Comparison of ENCODE assay signal across 8 cellular contexts in the genomic region with DNA sequence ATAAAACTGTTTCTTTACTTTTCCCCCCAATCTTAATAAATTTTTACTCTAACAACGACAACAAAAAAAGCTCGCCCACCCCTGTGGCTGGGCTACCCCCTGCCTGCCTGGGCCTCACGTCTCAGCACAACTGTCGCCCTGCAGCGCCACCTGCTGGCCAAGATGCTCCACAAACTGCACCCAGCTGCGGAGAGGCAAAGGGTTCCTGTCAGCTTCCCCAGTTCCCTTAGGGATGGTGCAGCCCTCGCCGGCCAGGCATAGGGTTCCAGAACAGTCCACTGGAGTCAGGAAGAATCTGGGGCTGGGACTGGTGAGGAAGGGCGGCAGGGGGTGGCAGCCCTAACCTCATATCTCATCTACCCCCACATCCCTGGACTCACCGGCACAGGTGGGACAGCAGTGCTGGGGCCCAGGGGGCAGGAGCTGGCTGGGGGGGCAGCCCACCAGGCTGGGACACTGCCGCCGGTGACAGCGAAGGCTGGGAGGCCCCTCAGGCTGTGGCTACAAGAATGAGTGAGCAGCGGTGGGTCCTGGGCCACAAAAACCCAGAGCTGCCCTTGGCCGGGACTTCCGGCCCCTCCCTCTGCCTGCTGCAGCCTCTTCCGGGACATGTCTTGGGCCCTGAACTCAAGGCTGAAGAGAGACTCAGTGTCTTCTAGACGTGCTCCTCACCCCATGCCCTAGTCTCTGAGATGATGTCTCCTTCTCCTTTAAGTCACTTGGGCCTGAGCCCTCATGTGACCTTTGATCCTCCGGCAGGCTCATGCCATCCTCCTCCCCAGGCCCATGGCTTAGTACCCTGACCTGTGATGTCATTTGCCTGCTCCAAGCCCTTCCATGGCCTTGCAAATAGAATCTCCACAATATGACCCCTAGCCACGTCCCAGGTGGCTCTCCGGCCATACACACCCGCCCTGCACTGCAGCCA. TPM values are rescaled to one million over a fixed set of nuclear protein-coding genes. Genes with fewer than 3 reads are reported as not detected.
DNase-seq lines count a peak whose midpoint lies in the region; ATAC-seq and TF ChIP-seq lines count a peak whose summit lies in the region.

No MANE protein-coding gene starts in this region.

- ATAC-seq in GM21576 (IDR thresholded peaks at IDR 0.05; ENCODE audit: unreplicated experiment): peak; percentile 76

- TF ChIP-seq CTCF in glutamatergic neuron (IDR thresholded peaks at IDR 0.05; ENCODE audit: partially characterized antibody, unreplicated experiment): peak; percentile 99
- TF ChIP-seq CTCF in progenitor cell of endocrine pancreas (IDR thresholded peaks at IDR 0.05; ENCODE audit: unreplicated experiment): peak; percentile 84
- peak; percentile 92 to 94 (median 92) for TF ChIP-seq CTCF in vagina (IDR thresholded peaks at IDR 0.05)

- H3K4me1 Mint-ChIP-seq in glutamatergic neuron (ENCODE audit: low read depth, unreplicated experiment): peaks cover 9% of the 10 kb centered on the region
- no peaks in the 10 kb centered on the region for H3K4me1 Mint-ChIP-seq in progenitor cell of endocrine pancreas (ENCODE audit: low read depth)

- H3K27me3 ChIP-seq in MG63: no peaks in the 10 kb centered on the region
- no peaks in the 10 kb centered on the region for H3K27me3 ChIP-seq in vagina

- H3K36me3 Mint-ChIP-seq in glutamatergic neuron (ENCODE audit: unreplicated experiment) (no peaks in the 10 kb centered on the region), progenitor cell of endocrine pancreas (ENCODE audit: insufficient read depth) (no peaks in the 10 kb centered on the region)

- H3K27ac Mint-ChIP-seq in glutamatergic neuron (ENCODE audit: unreplicated experiment): no peak overlapping the region
- peak overlapping the region; percentile 36 for H3K27ac Mint-ChIP-seq in progenitor cell of endocrine pancreas

- no peaks in the 10 kb centered on the region for H3K4me1 ChIP-seq in vagina

- no peak overlapping the region for H3K27ac ChIP-seq in vagina

- H3K9me3 ChIP-seq in MG63 (no peaks in the 10 kb centered on the region), vagina (no peaks in the 10 kb centered on the region)

- intact Hi-C loops in vagina (cut with DNase I): no loop called here

- H3K4me3 Mint-ChIP-seq in glutamatergic neuron (ENCODE audit: unreplicated experiment) (no peak overlapping the region), progenitor cell of endocrine pancreas (ENCODE audit: low read depth) (no peak overlapping the region)

- no peak overlapping the region for H3K4me3 ChIP-seq in MG63
- no peak overlapping the region for H3K4me3 ChIP-seq in vagina

- peaks cover 9% of the 10 kb centered on the region for H3K27me3 Mint-ChIP-seq in glutamatergic neuron (ENCODE audit: unreplicated experiment)
- H3K27me3 Mint-ChIP-seq in progenitor cell of endocrine pancreas: no peaks in the 10 kb centered on the region

- H3K36me3 ChIP-seq in MG63: no peaks in the 10 kb centered on the region
- H3K36me3 ChIP-seq in vagina: no peaks in the 10 kb centered on the region

- H3K9me3 Mint-ChIP-seq in glutamatergic neuron (ENCODE audit: unreplicated experiment) (peaks cover 12% of the 10 kb centered on the region), progenitor cell of endocrine pancreas (ENCODE audit: low read depth) (no peaks in the 10 kb centered on the region)

- no peak for TF ChIP-seq POLR2A in vagina (IDR thresholded peaks at IDR 0.05)

- peak; percentile 95 for DNase-seq in DMS 273 (lab: John Stamatoyannopoulos, UW; ENCODE audit: unreplicated experiment)
- DNase-seq in MG63: peak; percentile 53
- DNase-seq in SK-N-DZ (ENCODE audit: low spot score): peak; percentile 79
- peak; percentile 84 for DNase-seq in activated gamma-delta T cell treated with anti-CD3 and anti-CD28 coated beads, Interleukin-2, amount 50 U/mL, for 16 hours (ENCODE audit: low read depth)
- peak; percentile 90 for DNase-seq in glutamatergic neuron
- DNase-seq in progenitor cell of endocrine pancreas (ENCODE audit: low spot score, unreplicated experiment): peak; percentile 65
- no peak for DNase-seq in vagina (ENCODE audit: extremely low spot score in 2 of 2)

RNA-seq across cellular contexts. Expression of a gene that starts 21.2 kb away (rescaled TPM):
- total RNA-seq in MG63 (2014; rRNA removed; shearing (Covaris generic); ENCODE audit: low replicate concordance): 83.6 and 97.0 TPM in 2 replicates
- 217 and 371 TPM in 2 replicates for polyA plus RNA-seq in SK-N-DZ (2014; cell fraction: cytosol; rRNA removed)
- polyA plus RNA-seq in SK-N-DZ (2014; cell fraction: nucleus; rRNA removed): 110 and 137 TPM in 2 replicates
- total RNA-seq in glutamatergic neuron (ENCODE audit: unreplicated experiment) (133 TPM), progenitor cell of endocrine pancreas (119 and 124 TPM in 2 replicates), vagina (119 TPM)

RNA-seq across cellular contexts. Expression of a gene that starts 26.6 kb away (rescaled TPM):
- total RNA-seq in MG63 (2014; rRNA removed; shearing (Covaris generic); ENCODE audit: low replicate concordance): not detected in 2 replicates
- polyA plus RNA-seq in SK-N-DZ (2014; cell fraction: cytosol; rRNA removed): 6.3 and 6.5 TPM in 2 replicates
- polyA plus RNA-seq in SK-N-DZ (2014; cell fraction: nucleus; rRNA removed): 57.9 and 76.8 TPM in 2 replicates
- total RNA-seq in glutamatergic neuron (ENCODE audit: unreplicated experiment) (2.2 TPM), progenitor cell of endocrine pancreas (6.8 and 8.5 TPM in 2 replicates), vagina (1.2 TPM)

RNA-seq across cellular contexts. Expression of a gene that starts 53.7 kb away (rescaled TPM):
- 71.1 and 93.1 TPM in 2 replicates for total RNA-seq in MG63 (2014; rRNA removed; shearing (Covaris generic); ENCODE audit: low replicate concordance)
- polyA plus RNA-seq in SK-N-DZ (2014; cell fraction: cytosol; rRNA removed): 11.6 and 13.1 TPM in 2 replicates
- 14.1 and 19.8 TPM in 2 replicates for polyA plus RNA-seq in SK-N-DZ (2014; cell fraction: nucleus; rRNA removed)
- total RNA-seq in glutamatergic neuron (ENCODE audit: unreplicated experiment) (241 TPM), progenitor cell of endocrine pancreas (6.9 and 11.7 TPM in 2 replicates), vagina (31.9 TPM)

RNA-seq across cellular contexts. Expression of a gene that starts 53.8 kb away (rescaled TPM):
- 0.89 and 2.4 TPM in 2 replicates for total RNA-seq in MG63 (2014; rRNA removed; shearing (Covaris generic); ENCODE audit: low replicate concordance)
- 0.29 and 0.68 TPM in 2 replicates for polyA plus RNA-seq in SK-N-DZ (2014; cell fraction: cytosol; rRNA removed)
- polyA plus RNA-seq in SK-N-DZ (2014; cell fraction: nucleus; rRNA removed): 0.85 and 5.3 TPM in 2 replicates
- not detected for total RNA-seq in glutamatergic neuron (ENCODE audit: unreplicated experiment)
- 0.44 and 0.69 TPM in 2 replicates for total RNA-seq in progenitor cell of endocrine pancreas
- total RNA-seq in vagina: 15.0 TPM

Comparison
In these comparisons a context has a peak if more than half of its experiments do, and no peak if none do; other contexts are left out.
1. DNase-seq: peak in DMS 273 (single experiment), MG63 (single experiment), SK-N-DZ (single experiment), activated gamma-delta T cell treated with anti-CD3 and anti-CD28 coated beads, Interleukin-2, amount 50 U/mL, for 16 hours (single experiment), glutamatergic neuron (single experiment) and progenitor cell of endocrine pancreas (single experiment); none in vagina (0 of 2).
2. Peak in every context shown above with its lines, with median percentiles within 50 percentile points of each other: CTCF ChIP-seq.